Comparison of ENCODE assay signal across 1 cellular context in genomic region chr3:184659797-184660301, GRCh38.
TF ChIP-seq lines count a peak whose summit lies in the region.

No MANE protein-coding gene starts in this region.

TF ChIP-seq in WTC11, 78 proteins besides CTCF, POLR2A, EP300 and RAD21 (continued from another document):
- no peak for TF ChIP-seq ZNF512 (CRISPR knock-in tag; IDR thresholded peaks at IDR 0.05; ENCODE audit: borderline replicate concordance)
- no peak for TF ChIP-seq TEAD1 (CRISPR knock-in tag; IDR thresholded peaks at IDR 0.05)
- TF ChIP-seq STAT6 (CRISPR knock-in tag; conservative IDR thresholded peaks at IDR 0.05; ENCODE audit: low read depth): no peak
- no peak for TF ChIP-seq ESRRA (CRISPR knock-in tag; IDR thresholded peaks at IDR 0.05; ENCODE audit: borderline replicate concordance)
- TF ChIP-seq JAZF1 (CRISPR knock-in tag; IDR thresholded peaks at IDR 0.05): no peak
- no peak for TF ChIP-seq ATF6 (CRISPR knock-in tag; IDR thresholded peaks at IDR 0.05)
- TF ChIP-seq NFATC4 (CRISPR knock-in tag; IDR thresholded peaks at IDR 0.05): no peak
- no peak for TF ChIP-seq KAT7 (CRISPR knock-in tag; IDR thresholded peaks at IDR 0.05; ENCODE audit: borderline replicate concordance)
TF ChIP-seq in WTC11: peak in this region for 0.
